21 cellular contexts compared by ENCODE assay signal in genomic region chr3:13138566-13139145, GRCh38.
"Had no signal": no experiment of that assay in that cellular context is flagged by ENCODE, and none has a peak within 500 bp of the region (broad histone marks: within the 10 kb centered on the region; RNA-seq: fewer than 3 reads in every experiment).

No MANE protein-coding gene starts in this region.

- H3K4me3 Mint-ChIP-seq: activated B cell treated with CpG ODN at 0.5 μM for 24 hours; activated CD4-positive, alpha-beta T cell treated with anti-CD3 and anti-CD28 coated beads for 36 hours; activated CD8-positive, alpha-beta T cell treated with anti-CD3 and anti-CD28 coated beads for 36 hours; activated T-cell treated with anti-CD3 and anti-CD28 coated beads, Interleukin-2, amount 50 U/mL, for 4 hours; T-cell had no signal

- H3K27ac Mint-ChIP-seq: activated B cell treated with CpG ODN at 0.5 μM for 24 hours; activated CD4-positive, alpha-beta T cell treated with anti-CD3 and anti-CD28 coated beads for 36 hours; activated CD8-positive, alpha-beta T cell treated with anti-CD3 and anti-CD28 coated beads for 36 hours; T-cell had no signal

- H3K9me3 Mint-ChIP-seq: activated B cell treated with CpG ODN at 0.5 μM for 24 hours; activated CD8-positive, alpha-beta T cell treated with anti-CD3 and anti-CD28 coated beads for 36 hours; activated naive CD4-positive, alpha-beta T cell treated with anti-CD3 and anti-CD28 coated beads, Interleukin-2, amount 50 U/mL, for 72 hours; activated T-cell treated with anti-CD3 and anti-CD28 coated beads, Interleukin-2, amount 50 U/mL, for 4 hours; T-cell had no signal

- H3K27ac ChIP-seq: brain microvascular endothelial cell, SK-N-MC had no signal

- H3K36me3 Mint-ChIP-seq: activated naive CD4-positive, alpha-beta T cell treated with anti-CD3 and anti-CD28 coated beads, Interleukin-2, amount 50 U/mL, for 72 hours; T-cell had no signal

- H3K36me3 ChIP-seq: brain microvascular endothelial cell had no signal

- H3K4me1 Mint-ChIP-seq: activated B cell treated with CpG ODN at 0.5 μM for 24 hours; activated CD4-positive, alpha-beta T cell treated with anti-CD3 and anti-CD28 coated beads for 36 hours; T-cell had no signal

- H3K27me3 ChIP-seq: brain microvascular endothelial cell had no signal

- DNase-seq: activated B cell treated with CpG ODN at 0.5 μM for 24 hours; activated CD4-positive, alpha-beta T cell treated with anti-CD3 and anti-CD28 coated beads for 36 hours; activated CD8-positive, alpha-beta T cell treated with anti-CD3 and anti-CD28 coated beads for 36 hours; activated effector memory CD4-positive, alpha-beta T cell treated with anti-CD3 and anti-CD28 coated beads, Interleukin-2, amount 50 U/mL, for 16 hours; activated naive CD4-positive, alpha-beta T cell treated with Interleukin-2 at 50 U/mL for 16 hours; activated T-cell treated with anti-CD3 and anti-CD28 coated beads, Interleukin-2, amount 50 U/mL, for 4 hours; brain microvascular endothelial cell; MM.1S; NCI-H1105; NCI-H1436; NCI-H1694 treated with DMSO at 0.1 percent for 48 hours; NCI-H2029 treated with DMSO at 0.1 percent for 48 hours; NCI-H345; NCI-H510A; NCI-H526 treated with DMSO at 0.1 percent for 48 hours; NCI-H82; T-helper 2 cell; T1000 had no signal

- H3K4me3 ChIP-seq: SK-N-MC had no signal
